In the genomic region with DNA sequence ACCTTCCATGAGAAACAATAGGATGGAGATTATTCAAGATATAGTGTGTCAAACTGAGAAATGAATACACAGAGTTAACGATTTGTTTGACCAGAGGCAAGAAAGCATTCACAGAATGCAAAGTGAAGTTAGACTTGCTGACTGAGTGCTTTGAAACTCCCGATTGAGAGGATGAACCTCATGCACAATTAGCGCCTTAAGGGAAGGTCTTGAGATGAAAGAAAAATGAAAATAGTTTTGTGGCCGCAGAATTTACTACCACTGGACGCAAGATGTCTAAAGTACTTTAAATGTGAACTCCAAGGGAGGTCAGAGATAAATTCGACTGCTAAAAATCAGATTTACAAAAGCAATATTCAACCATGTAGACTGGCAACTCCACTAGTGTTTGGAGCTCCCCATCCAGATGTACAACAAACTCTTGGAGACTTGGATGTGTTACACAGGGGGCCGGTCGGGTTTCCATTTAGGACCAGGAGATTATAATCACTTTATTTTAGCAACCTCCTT, we compare ENCODE assay signal across 8 cellular contexts. TPM values are rescaled to one million over a fixed set of nuclear protein-coding genes. Genes with fewer than 3 reads are reported as not detected.
DNase-seq lines count a peak whose midpoint lies in the region; ATAC-seq and TF ChIP-seq lines count a peak whose summit lies in the region.

No MANE protein-coding gene starts in this region.

- peaks cover 9% of the 10 kb centered on the region for H3K36me3 Mint-ChIP-seq in activated T-cell treated with anti-CD3 and anti-CD28 coated beads, Interleukin-2, amount 50 U/mL, for 4 hours (ENCODE audit: insufficient read depth)

- TF ChIP-seq RAD21 in liver (IDR thresholded peaks at IDR 0.05) = no peak

- H3K4me3 ChIP-seq in adipocyte (ENCODE audit: low read length) = peak overlapping the region; percentile 93
- H3K4me3 ChIP-seq in liver (ENCODE audit: low read depth in 1 of 3, low read length in 3 of 3) = peak overlapping the region; percentile 48 to 72 (median 66)
- H3K4me3 ChIP-seq in transverse colon = peak overlapping the region; percentile 30 to 87 (median 54)

- peaks cover 39% of the 10 kb centered on the region for H3K4me1 Mint-ChIP-seq in activated T-cell treated with anti-CD3 and anti-CD28 coated beads, Interleukin-2, amount 50 U/mL, for 4 hours (ENCODE audit: low read depth)

- TF ChIP-seq POLR2A in transverse colon (IDR thresholded peaks at IDR 0.05) = no peak

- peaks cover under 1% of the 10 kb centered on the region for H3K27me3 Mint-ChIP-seq in activated T-cell treated with anti-CD3 and anti-CD28 coated beads, Interleukin-2, amount 50 U/mL, for 4 hours (ENCODE audit: low read depth)

- peak overlapping the region; percentile 65 to 74 for H3K27ac ChIP-seq in liver (ENCODE audit: low read depth in 1 of 2, low read length in 2 of 2)
- peak overlapping the region; percentile 78 to 92 (median 89) for H3K27ac ChIP-seq in transverse colon

- intact Hi-C loops in transverse colon (cut with DNase I; ENCODE audit: low total_unique reads) = no loop called here

- H3K9me3 ChIP-seq in adipocyte (ENCODE audit: control insufficient read depth, low read length) (no peaks in the 10 kb centered on the region), liver (ENCODE audit: control insufficient read depth in 4 of 4, low read length in 3 of 4) (no peaks in the 10 kb centered on the region), transverse colon (no peaks in the 10 kb centered on the region)

- H3K36me3 ChIP-seq in adipocyte (ENCODE audit: control insufficient read depth, insufficient read depth, low read length, severe bottlenecking) = peaks cover 14% of the 10 kb centered on the region
- peaks cover 0 to 9% (median 4%) of the 10 kb centered on the region in 4 donors for H3K36me3 ChIP-seq in liver (ENCODE audit: control insufficient read depth in 4 of 4, insufficient read depth in 3 of 4, low read depth in 1 of 4, low read length in 3 of 4)
- peaks cover 0 to 9% (median under 1%) of the 10 kb centered on the region in 4 donors for H3K36me3 ChIP-seq in transverse colon

- in situ Hi-C loops in transverse colon (cut with MboI; ENCODE audit: low pct_ligation_motif_present in 1 of 4, low pct_unique_long_range_greater_than_20kb in 1 of 4, low sequenced_read_pairs in 3 of 4) = no loop called here

- 44% methylated on average over 8 of the region's 8 CpGs for WGBS in liver
- 35 to 39% methylated on average over 5 to 8 of the region's 8 CpGs for WGBS in transverse colon (ENCODE audit: low coverage in 1 of 2), 2 donors

- TF ChIP-seq EP300 in transverse colon (IDR thresholded peaks at IDR 0.05; ENCODE audit: low read depth) = no peak

- no peak for ATAC-seq in activated T-cell treated with anti-CD3 and anti-CD28 coated beads, Interleukin-2, amount 50 U/mL, for 4 hours

- H3K4me1 ChIP-seq in adipocyte (ENCODE audit: control insufficient read depth, insufficient read depth, low read length) (peaks cover 33% of the 10 kb centered on the region), liver (ENCODE audit: control insufficient read depth in 4 of 4, insufficient read depth in 4 of 4, low read length in 3 of 4) (peaks cover 2 to 21% (median 11%) of the 10 kb centered on the region in 4 donors), transverse colon (peaks cover 9 to 38% (median 13%) of the 10 kb centered on the region in 4 donors)

- peak overlapping the region; percentile 95 for H3K4me3 Mint-ChIP-seq in activated T-cell treated with anti-CD3 and anti-CD28 coated beads, Interleukin-2, amount 50 U/mL, for 4 hours

- no peaks in the 10 kb centered on the region for H3K9me3 Mint-ChIP-seq in activated T-cell treated with anti-CD3 and anti-CD28 coated beads, Interleukin-2, amount 50 U/mL, for 4 hours

- H3K9ac ChIP-seq in adipocyte (ENCODE audit: low read length) (peak overlapping the region; percentile 79), liver (ENCODE audit: low read depth in 1 of 2, low read length in 2 of 2) (peak overlapping the region; percentile 1 to 65)

- H3K27me3 ChIP-seq in adipocyte (replicated peaks; ENCODE audit: control insufficient read depth, insufficient read depth, low read length) = no peaks in the 10 kb centered on the region
- no peaks in the 10 kb centered on the region for H3K27me3 ChIP-seq in liver (ENCODE audit: control insufficient read depth in 4 of 4, insufficient read depth in 4 of 4, low read length in 3 of 4)
- peaks cover 23% of the 10 kb centered on the region for H3K27me3 ChIP-seq in transverse colon

- TF ChIP-seq CTCF in liver (IDR thresholded peaks at IDR 0.05; ENCODE audit: low read depth, low read length, missing input control) (no peak), transverse colon (IDR thresholded peaks at IDR 0.05) (no peak)

- DNase-seq in activated T-cell treated with anti-CD3 and anti-CD28 coated beads, Interleukin-2, amount 50 U/mL, for 4 hours = no peak
- DNase-seq in activated T-cell treated with anti-CD3 and anti-CD28 coated beads, Interleukin-2, amount 50 U/mL, for 48 hours = no peak
- DNase-seq in adipocyte (ENCODE audit: low read depth) (no peak), transverse colon (no peak), NCI-H1694 (lab: John Stamatoyannopoulos, UW) (no peak), NCI-H69 (lab: John Stamatoyannopoulos, UW) (no peak), DMS153 (lab: John Stamatoyannopoulos, UW) (no peak)

TF ChIP-seq in liver, 16 proteins besides CTCF, POLR2A, EP300 and RAD21:
- no peak for TF ChIP-seq EGR1 (IDR thresholded peaks at IDR 0.05; ENCODE audit: low read depth in 2 of 2)
- no peak for TF ChIP-seq JUND (IDR thresholded peaks at IDR 0.05)
- no peak for TF ChIP-seq REST (IDR thresholded peaks at IDR 0.05)
- no peak for TF ChIP-seq SP1 (IDR thresholded peaks at IDR 0.05)
- TF ChIP-seq RXRA (IDR thresholded peaks at IDR 0.05) = no peak
- no peak for TF ChIP-seq ZBTB33 (IDR thresholded peaks at IDR 0.05)
- TF ChIP-seq YY1 (IDR thresholded peaks at IDR 0.05) = no peak
- no peak for TF ChIP-seq HNF4G (IDR thresholded peaks at IDR 0.05)
- no peak for TF ChIP-seq GABPA (IDR thresholded peaks at IDR 0.05 in 1 of 2, conservative IDR thresholded peaks at IDR 0.05 in 1 of 2)
- TF ChIP-seq, protein P1, sequence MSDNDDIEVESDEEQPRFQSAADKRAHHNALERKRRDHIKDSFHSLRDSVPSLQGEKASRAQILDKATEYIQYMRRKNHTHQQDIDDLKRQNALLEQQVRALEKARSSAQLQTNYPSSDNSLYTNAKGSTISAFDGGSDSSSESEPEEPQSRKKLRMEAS (IDR thresholded peaks at IDR 0.05) = no peak

RNA-seq across cellular contexts. Expression of gene RIMOC1, which starts 0.7 kb away (rescaled TPM):
- total RNA-seq in activated T-cell treated with anti-CD3 and anti-CD28 coated beads, Interleukin-2, amount 50 U/mL, for 4 hours = 10 to 100 TPM; 30.0 to 32.9 (median 32.7) TPM
- total RNA-seq in liver = 10 to 100 TPM in 1 of 2 donors, 1 to 10 TPM in 1; 7.3 to 11.8 TPM
- polyA plus RNA-seq in liver = 1 to 10 TPM; 3.7 to 6.0 TPM
- 10 to 100 TPM; 10.9 to 19.8 (median 15.6) TPM for total RNA-seq in transverse colon

RNA-seq across cellular contexts. Expression of gene FBXO4, which starts 21.6 kb away (rescaled TPM):
- total RNA-seq in activated T-cell treated with anti-CD3 and anti-CD28 coated beads, Interleukin-2, amount 50 U/mL, for 4 hours = 10 to 100 TPM; 13.1 to 15.6 (median 13.7) TPM
- total RNA-seq in liver = 1 to 10 TPM; 7.7 to 8.8 TPM
- polyA plus RNA-seq in liver = 1 to 10 TPM; 5.6 to 6.7 TPM
- 1 to 10 TPM; 1.1 to 8.8 (median 7.1) TPM for total RNA-seq in transverse colon

RNA-seq across cellular contexts. Expression of gene OXCT1, which starts 33.2 kb away (rescaled TPM):
- total RNA-seq in activated T-cell treated with anti-CD3 and anti-CD28 coated beads, Interleukin-2, amount 50 U/mL, for 4 hours = 10 to 100 TPM; 77.8 to 96.1 (median 89.7) TPM
- 10 to 100 TPM in 1 of 2 donors, 1 to 10 TPM in 1; 1.3 to 10.7 TPM for total RNA-seq in liver
- polyA plus RNA-seq in liver = under 1 TPM; 0.72 to 0.78 TPM
- 10 to 100 TPM in 1 of 4 donors, 1 to 10 TPM in 3; 7.4 to 12.7 (median 8.4) TPM for total RNA-seq in transverse colon

Comparison
In these comparisons a context has a peak if more than half of its experiments do, and no peak if none do; other contexts are left out.
1. RNA of gene OXCT1, which starts 33.2 kb away (total RNA-seq): 77.8 to 96.1 TPM in activated T-cell treated with anti-CD3 and anti-CD28 coated beads, Interleukin-2, amount 50 U/mL, for 4 hours; 1.3 to 10.7 TPM in liver and 7.4 to 12.7 TPM in transverse colon; every median in the first group is over 4 times any median in the second.
2. Peak in every context shown above with its lines, with median percentiles within 50 percentile points of each other: H3K4me3 ChIP-seq.